Comparison of ENCODE assay signal across 9 cellular contexts in the genomic region with DNA sequence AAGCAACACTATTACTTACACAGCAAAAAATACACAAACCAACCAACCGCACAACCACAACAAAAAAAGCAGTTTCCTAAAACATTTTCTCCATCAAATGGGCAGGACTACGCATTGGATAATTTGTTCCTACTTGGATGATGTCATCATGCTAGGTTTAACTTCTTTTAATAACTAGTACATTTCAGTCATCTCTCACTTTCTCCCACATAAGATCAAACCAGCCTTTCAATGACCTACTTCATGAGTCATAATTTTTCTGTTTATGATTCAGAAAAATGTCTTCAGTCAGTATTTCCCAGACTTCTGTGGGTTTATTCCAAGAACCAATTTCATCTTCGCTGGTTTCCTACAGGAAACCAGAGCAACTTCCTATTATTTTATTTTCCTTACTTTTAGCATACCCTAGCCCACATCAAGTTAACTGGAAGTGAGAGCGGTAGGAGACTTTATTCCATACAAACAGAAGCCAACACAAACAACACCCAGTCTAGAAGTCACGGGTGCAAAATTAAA.
DNase-seq lines count a peak whose midpoint lies in the region; ATAC-seq and TF ChIP-seq lines count a peak whose summit lies in the region.
"Had no signal": no experiment of that assay in that cellular context is flagged by ENCODE, and none has a peak within 500 bp of the region (broad histone marks: within the 10 kb centered on the region; RNA-seq: fewer than 3 reads in every experiment).

No MANE protein-coding gene starts in this region.

- intact Hi-C loops in ascending aorta (cut with DNase I), result loop anchor here (1.0 to 5.0 kb wide), 4 partner anchors 86 to 524 kb away; a partner anchor contains a TSS

- H3K36me3 ChIP-seq in ascending aorta (no peaks in the 10 kb centered on the region), smooth muscle cell (ENCODE audit: low read depth) (no peaks in the 10 kb centered on the region)

- DNase-seq in GM13976 (ENCODE audit: low spot score) (peak; percentile 70), ascending aorta (ENCODE audit: low spot score in 2 of 2) (no peak), myocyte (ENCODE audit: low read depth) (peak; percentile 43), germinal center (ENCODE audit: low spot score) (no peak), smooth muscle cell (lab: John Stamatoyannopoulos, UW; ENCODE audit: unreplicated experiment) (no peak), NCI-H345 treated with DMSO at 0.1 percent for 48 hours (lab: John Stamatoyannopoulos, UW; ENCODE audit: unreplicated experiment) (no peak)
- DNase-seq in stimulated activated CD4-positive, alpha-beta T cell treated with anti-CD3 and anti-CD28 coated beads, Interleukin-2, amount 100 ng/mL, for 24 hours, result no peak
- DNase-seq: nucleus accumbens had no signal

- peak; percentile 57 for ATAC-seq in HG02852 (IDR thresholded peaks at IDR 0.05; ENCODE audit: unreplicated experiment)

- WGBS in smooth muscle cell (ENCODE audit: low lambda C conversion rate), result 87% methylated on average over 5 of the region's 5 CpGs

- in situ Hi-C loops in GM13976 (cut with MboI; ENCODE audit: low sequenced_read_pairs, unreplicated experiment), result no loop called here

- H3F3A ChIP-seq in smooth muscle cell (ENCODE audit: low read depth), result no peaks in the 10 kb centered on the region

- H3K9ac ChIP-seq in smooth muscle cell (ENCODE audit: low read depth), result no peak overlapping the region

- H4K20me1 ChIP-seq in smooth muscle cell (ENCODE audit: low read depth), result no peaks in the 10 kb centered on the region

- H3K4me1 ChIP-seq in ascending aorta (peaks cover 0 to 20% of the 10 kb centered on the region in 2 donors), smooth muscle cell (ENCODE audit: low read depth) (no peaks in the 10 kb centered on the region)

- H3K9me3 ChIP-seq in ascending aorta (no peaks in the 10 kb centered on the region), smooth muscle cell (replicated peaks; ENCODE audit: low read depth) (no peaks in the 10 kb centered on the region)

- H3K27me3 ChIP-seq in ascending aorta, result no peaks in the 10 kb centered on the region
- H3K27me3 ChIP-seq in smooth muscle cell (ENCODE audit: low read depth), result no peaks in the 10 kb centered on the region

- H3K79me2 ChIP-seq in smooth muscle cell (ENCODE audit: low read depth), result no peaks in the 10 kb centered on the region

- no peak overlapping the region for H3K4me2 ChIP-seq in smooth muscle cell

- H2AFZ ChIP-seq in smooth muscle cell (ENCODE audit: low read depth), result no peak overlapping the region

- H3K4me3 ChIP-seq in ascending aorta (peak overlapping the region in 1 of 2 donors; percentile 49), smooth muscle cell (no peak overlapping the region)

- TF ChIP-seq CTCF in GM13976 (IDR thresholded peaks at IDR 0.05; ENCODE audit: borderline replicate concordance, control extremely low read depth, extremely low read depth, insufficient read depth, missing control alignments) (no peak), ascending aorta (IDR thresholded peaks at IDR 0.05) (no peak), smooth muscle cell (IDR thresholded peaks at IDR 0.05; ENCODE audit: borderline replicate concordance, insufficient read depth, poor library complexity, severe bottlenecking) (no peak)

- H3K27ac ChIP-seq in ascending aorta, result peak overlapping the region; percentile 82 to 83
- H3K27ac ChIP-seq in smooth muscle cell (ENCODE audit: low read depth), result no peak overlapping the region

Comparison
In these comparisons a context has a peak if more than half of its experiments do, and no peak if none do; other contexts are left out.
1. DNase-seq: peak in GM13976 (single experiment) and myocyte (single experiment); none in ascending aorta (0 of 2), germinal center (single experiment), smooth muscle cell (single experiment), stimulated activated CD4-positive, alpha-beta T cell treated with anti-CD3 and anti-CD28 coated beads, Interleukin-2, amount 100 ng/mL, for 24 hours (0 of 2) and NCI-H345 treated with DMSO at 0.1 percent for 48 hours (single experiment).